11 cellular contexts compared by ENCODE assay signal in genomic region chr7:148540041-148540738, GRCh38. TPM values are rescaled to one million over a fixed set of nuclear protein-coding genes. Genes with fewer than 3 reads are reported as not detected.
DNase-seq lines count a peak whose midpoint lies in the region; ATAC-seq and TF ChIP-seq lines count a peak whose summit lies in the region.
"Had no signal": no experiment of that assay in that cellular context is flagged by ENCODE, and none has a peak within 500 bp of the region (broad histone marks: within the 10 kb centered on the region; RNA-seq: fewer than 3 reads in every experiment).

No MANE protein-coding gene starts in this region.

- ATAC-seq in Right ventricle myocardium inferior (peak; percentile 85), aorta (ENCODE audit: low FRiP score) (peak; percentile 85), HG03432 (IDR thresholded peaks at IDR 0.05; ENCODE audit: unreplicated experiment) (no peak)
- ATAC-seq: GM12878 had no signal

- no peak for DNase-seq in Right ventricle myocardium inferior (ENCODE audit: missing footprints)
- no peak for DNase-seq in cardiac septum (ENCODE audit: low spot score)
- DNase-seq in coronary artery (ENCODE audit: low spot score) = peak; percentile 86
- DNase-seq in kidney glomerular epithelial cell (lab: John Stamatoyannopoulos, UW) = peak; percentile 16
- DNase-seq in aorta = peak; percentile 90 to 91
- no peak for DNase-seq in progenitor cell of endocrine pancreas (ENCODE audit: low spot score, unreplicated experiment)
- no peak for DNase-seq in activated CD4-positive, alpha-beta T cell treated with anti-CD3 and anti-CD28 coated beads, Interleukin-2, amount 50 U/mL, for 4 hours
- DNase-seq: adrenal gland had no signal

- no peak overlapping the region for H3K27ac Mint-ChIP-seq in progenitor cell of endocrine pancreas

- no peaks in the 10 kb centered on the region for H3K9me3 ChIP-seq in aorta (ENCODE audit: control insufficient read depth, low read length)
- H3K9me3 ChIP-seq: adrenal gland had no signal

- peaks cover 3% of the 10 kb centered on the region for H3K27me3 Mint-ChIP-seq in progenitor cell of endocrine pancreas

- no peaks in the 10 kb centered on the region for H3K9me3 Mint-ChIP-seq in progenitor cell of endocrine pancreas (ENCODE audit: low read depth)

- no peak overlapping the region for H3K4me3 Mint-ChIP-seq in progenitor cell of endocrine pancreas (ENCODE audit: low read depth)

- H3K4me3 ChIP-seq in coronary artery (no peak overlapping the region), aorta (ENCODE audit: low read length in 2 of 2) (no peak overlapping the region)
- H3K4me3 ChIP-seq: adrenal gland, GM12878 had no signal

- H3K27ac ChIP-seq in coronary artery (peak overlapping the region; percentile 52 to 74), aorta (ENCODE audit: low read depth in 1 of 2, low read length in 2 of 2) (peak overlapping the region; percentile 6 to 99)
- H3K27ac ChIP-seq: adrenal gland, KMS-11 had no signal

- no peak for TF ChIP-seq CTCF in coronary artery (IDR thresholded peaks at IDR 0.05)
- no peak for TF ChIP-seq CTCF in progenitor cell of endocrine pancreas (IDR thresholded peaks at IDR 0.05; ENCODE audit: unreplicated experiment)

- H3K4me1 ChIP-seq in aorta (ENCODE audit: control insufficient read depth in 1 of 2, insufficient read depth in 2 of 2, low read length in 2 of 2) = peaks cover 0 to 2% of the 10 kb centered on the region in 2 donors
- H3K4me1 ChIP-seq: adrenal gland had no signal

- no peaks in the 10 kb centered on the region for H3K36me3 ChIP-seq in aorta (ENCODE audit: control insufficient read depth in 1 of 2, insufficient read depth in 2 of 2, low read length in 1 of 2)
- H3K36me3 ChIP-seq: adrenal gland had no signal

- H3K4me1 Mint-ChIP-seq in progenitor cell of endocrine pancreas (ENCODE audit: low read depth) = no peaks in the 10 kb centered on the region

- H3K27me3 ChIP-seq in aorta (ENCODE audit: control insufficient read depth in 1 of 2, insufficient read depth in 2 of 2, low read length in 1 of 2) = no peaks in the 10 kb centered on the region
- H3K27me3 ChIP-seq: adrenal gland had no signal

- no peaks in the 10 kb centered on the region for H3K36me3 Mint-ChIP-seq in progenitor cell of endocrine pancreas (ENCODE audit: insufficient read depth)

- WGBS in aorta, 2 donors = 11 to 14% methylated on average over 11 of the region's 11 CpGs

- intact Hi-C loops in Right ventricle myocardium inferior (cut with DNase I) (no loop called here), cardiac septum (cut with DNase I) (no loop called here), aorta (cut with DNase I) (no loop called here)

RNA-seq across cellular contexts. Expression of gene C7orf33, which starts 50.4 kb away (rescaled TPM):
- not detected for total RNA-seq in Right ventricle myocardium inferior
- total RNA-seq in cardiac septum = not detected
- total RNA-seq in aorta = not detected
- not detected for polyA plus RNA-seq in aorta
- total RNA-seq in progenitor cell of endocrine pancreas = not detected in 2 replicates
- total RNA-seq: adrenal gland, GM12878 had no signal
- polyA plus RNA-seq: adrenal gland, GM12878 had no signal

Comparison
In these comparisons a context has a peak if more than half of its experiments do, and no peak if none do; other contexts are left out.
1. DNase-seq: peak in coronary artery (single experiment), kidney glomerular epithelial cell (single experiment) and aorta (2 of 2); none in Right ventricle myocardium inferior (single experiment), cardiac septum (single experiment), progenitor cell of endocrine pancreas (single experiment) and activated CD4-positive, alpha-beta T cell treated with anti-CD3 and anti-CD28 coated beads, Interleukin-2, amount 50 U/mL, for 4 hours (0 of 2).